In genomic region chr12:104456417-104456949, GRCh38 we compare ENCODE assay signal across 8 cellular contexts. TPM values are rescaled to one million over a fixed set of nuclear protein-coding genes. Genes with fewer than 3 reads are reported as not detected.
DNase-seq lines count a peak whose midpoint lies in the region; ATAC-seq and TF ChIP-seq lines count a peak whose summit lies in the region.

Gene CHST11 (plus strand): TSS chr12:104456948.

- in situ Hi-C loops in ACHN (cut with HindIII; ENCODE audit: low pct_ligation_motif_present, low pct_unique_long_range_greater_than_20kb, low sequenced_read_pairs) = no loop called here

- peaks cover 1% of the 10 kb centered on the region for H3K27me3 Mint-ChIP-seq in chondrocyte (ENCODE audit: low read depth)

- ATAC-seq in GM18868 (IDR thresholded peaks at IDR 0.05; ENCODE audit: unreplicated experiment) (peak; percentile 76), HG03135 (IDR thresholded peaks at IDR 0.05; ENCODE audit: unreplicated experiment) (peak; percentile 70)

- H3K27ac Mint-ChIP-seq in chondrocyte (ENCODE audit: unreplicated experiment) = peak within 1 kb of the TSS; percentile 97

- TF ChIP-seq CTCF in chondrocyte (IDR thresholded peaks at IDR 0.05) (peak; percentile 72), kidney epithelial cell (IDR thresholded peaks at IDR 0.05; ENCODE audit: insufficient read depth, low read length, poor library complexity, severe bottlenecking) (peak; percentile 40)

- H3K36me3 ChIP-seq in kidney epithelial cell (ENCODE audit: control insufficient read depth, insufficient read depth, low read length) = no peaks in the 10 kb centered on the region

- no peaks in the 10 kb centered on the region for H3K36me3 Mint-ChIP-seq in chondrocyte (ENCODE audit: low read depth)

- peak within 1 kb of the TSS; percentile 63 for H3K4me3 ChIP-seq in kidney epithelial cell (ENCODE audit: low read depth, low read length)

- peaks cover 25% of the 10 kb centered on the region for H3K4me1 Mint-ChIP-seq in chondrocyte (ENCODE audit: low read depth)

- DNase-seq in ACHN (peak; percentile 88), NCI-H446 treated with DMSO at 0.1 percent for 48 hours (lab: John Stamatoyannopoulos, UW) (peak; percentile 50), chondrocyte (ENCODE audit: low spot score) (no peak), kidney epithelial cell (ENCODE audit: low read depth) (peak; percentile 68)
- DNase-seq in activated CD4-positive, alpha-beta T cell treated with anti-CD3 and anti-CD28 coated beads for 24 hours (ENCODE audit: low read depth in 2 of 2) = peak; percentile 55 to 64
- DNase-seq in stimulated activated CD4-positive, alpha-beta T cell treated with anti-CD3 and anti-CD28 coated beads, Interleukin-15, amount 100 ng/mL, for 1 hour (ENCODE audit: low read depth in 1 of 2, low spot score in 1 of 2) = peak; percentile 60 to 65

- no peaks in the 10 kb centered on the region for H3K27me3 ChIP-seq in kidney epithelial cell (ENCODE audit: control insufficient read depth, insufficient read depth, low read length)

- H3K9me3 Mint-ChIP-seq in chondrocyte (ENCODE audit: low read depth) = no peaks in the 10 kb centered on the region

- peak within 1 kb of the TSS; percentile 95 for H3K4me3 Mint-ChIP-seq in chondrocyte (ENCODE audit: unreplicated experiment)

RNA-seq across cellular contexts. Expression of gene CHST11, which starts in this region (rescaled TPM):
- total RNA-seq in chondrocyte (5.3 to 9.1 TPM (median 6.2 TPM) in 3 replicates), kidney epithelial cell (27.2 and 32.6 TPM in 2 replicates)
